12 cellular contexts compared by ENCODE assay signal in genomic region chr20:35252037-35252461, GRCh38. TPM values are rescaled to one million over a fixed set of nuclear protein-coding genes. Genes with fewer than 3 reads are reported as not detected.
DNase-seq lines count a peak whose midpoint lies in the region; ATAC-seq and TF ChIP-seq lines count a peak whose summit lies in the region.
"Had no signal": no experiment of that assay in that cellular context is flagged by ENCODE, and none has a peak within 500 bp of the region (broad histone marks: within the 10 kb centered on the region; RNA-seq: fewer than 3 reads in every experiment).

No MANE protein-coding gene starts in this region.

- no peaks in the 10 kb centered on the region for H3K36me3 ChIP-seq in GM23338 (ENCODE audit: insufficient read depth)

- no peaks in the 10 kb centered on the region for H3K36me3 Mint-ChIP-seq in activated CD8-positive, alpha-beta memory T cell treated with anti-CD3 and anti-CD28 coated beads, Interleukin-2, amount 10 ng/mL, durations not matched to agents 7 days and 5 days
- H3K36me3 Mint-ChIP-seq in GM23338 (ENCODE audit: low read depth), result no peaks in the 10 kb centered on the region
- H3K36me3 Mint-ChIP-seq in activated CD4-positive, alpha-beta memory T cell treated with anti-CD3 and anti-CD28 coated beads, Interleukin-2, amount 10 ng/mL, durations not matched to agents 7 days and 5 days (ENCODE audit: low read depth), result no peaks in the 10 kb centered on the region
- H3K36me3 Mint-ChIP-seq in stimulated activated effector memory CD8-positive, alpha-beta T cell treated with anti-CD3 and anti-CD28 coated beads, Interleukin-12 subunit alpha, Interleukin-12 subunit beta, amount 100 ng/mL, for 72 hours, result peaks cover 9% of the 10 kb centered on the region

- POLR2A ChIA-PET in activated CD4-positive, alpha-beta memory T cell treated with anti-CD3 and anti-CD28 coated beads, Interleukin-2, amount 10 ng/mL, durations not matched to agents 7 days and 5 days (lab: Charles Lee), result interaction anchor here (0.7 to 1.9 kb wide), 4 partner anchors 25 to 702 kb away, joined by 3 to 8 read pairs (median 4); partner anchors contain the start of genes EIF6, MMP24OS and SCAND1

- DNase-seq in activated CD8-positive, alpha-beta memory T cell treated with anti-CD3 and anti-CD28 coated beads, Interleukin-2, amount 10 ng/mL, durations not matched to agents 7 days and 5 days, result peak; percentile 88
- DNase-seq in activated CD8-positive, alpha-beta memory T cell treated with anti-CD3 and anti-CD28 coated beads, Interleukin-2, amount 50 U/mL, for 48 hours, result no peak
- DNase-seq in GM23338 (ENCODE audit: low spot score), result no peak
- peak; percentile 66 for DNase-seq in activated CD4-positive, alpha-beta memory T cell treated with anti-CD3 and anti-CD28 coated beads, Interleukin-2, amount 10 ng/mL, durations not matched to agents 7 days and 5 days
- peak; percentile 22 to 79 for DNase-seq in stimulated activated effector memory CD8-positive, alpha-beta T cell treated with anti-CD3 and anti-CD28 coated beads, Interleukin-12 subunit alpha, Interleukin-12 subunit beta, amount 100 ng/mL, for 72 hours (ENCODE audit: low spot score in 2 of 2)
- no peak for DNase-seq in posterior cingulate gyrus
- no peak for DNase-seq in putamen (ENCODE audit: low spot score)
- no peak for DNase-seq in NCI-H82 treated with DMSO at 0.1 percent for 48 hours (lab: John Stamatoyannopoulos, UW; ENCODE audit: unreplicated experiment)
- DNase-seq: ACHN, amygdala had no signal

- H3K4me1 Mint-ChIP-seq in activated CD8-positive, alpha-beta memory T cell treated with anti-CD3 and anti-CD28 coated beads, Interleukin-2, amount 10 ng/mL, durations not matched to agents 7 days and 5 days, result peaks cover 28% of the 10 kb centered on the region
- peaks cover 20% of the 10 kb centered on the region for H3K4me1 Mint-ChIP-seq in GM23338
- peaks cover 28% of the 10 kb centered on the region for H3K4me1 Mint-ChIP-seq in activated CD4-positive, alpha-beta memory T cell treated with anti-CD3 and anti-CD28 coated beads, Interleukin-2, amount 10 ng/mL, durations not matched to agents 7 days and 5 days
- H3K4me1 Mint-ChIP-seq in stimulated activated effector memory CD8-positive, alpha-beta T cell treated with anti-CD3 and anti-CD28 coated beads, Interleukin-12 subunit alpha, Interleukin-12 subunit beta, amount 100 ng/mL, for 72 hours, result peaks cover 41% of the 10 kb centered on the region

- no peaks in the 10 kb centered on the region for H3K79me2 ChIP-seq in GM23338 (replicated peaks; ENCODE audit: insufficient read depth)

- no peaks in the 10 kb centered on the region for H3K9me3 Mint-ChIP-seq in activated CD8-positive, alpha-beta memory T cell treated with anti-CD3 and anti-CD28 coated beads, Interleukin-2, amount 10 ng/mL, durations not matched to agents 7 days and 5 days (ENCODE audit: low read depth)
- H3K9me3 Mint-ChIP-seq in GM23338, result no peaks in the 10 kb centered on the region
- H3K9me3 Mint-ChIP-seq in activated CD4-positive, alpha-beta memory T cell treated with anti-CD3 and anti-CD28 coated beads, Interleukin-2, amount 10 ng/mL, durations not matched to agents 7 days and 5 days, result no peaks in the 10 kb centered on the region
- H3K9me3 Mint-ChIP-seq in stimulated activated effector memory CD8-positive, alpha-beta T cell treated with anti-CD3 and anti-CD28 coated beads, Interleukin-12 subunit alpha, Interleukin-12 subunit beta, amount 100 ng/mL, for 72 hours, result no peaks in the 10 kb centered on the region

- no peaks in the 10 kb centered on the region for H4K20me1 ChIP-seq in GM23338 (replicated peaks; ENCODE audit: insufficient read depth)

- H3K4me3 ChIP-seq in GM23338, result no peak overlapping the region

- TF ChIP-seq CTCF in GM23338 (conservative IDR thresholded peaks at IDR 0.05; ENCODE audit: low read depth in 2 of 2), result no peak

- H3K4me1 ChIP-seq in GM23338 (ENCODE audit: insufficient read depth), result 0 out of 2 replicates have a peak, but pooled peaks cover 7% of the 10 kb centered on the region

- H3K27me3 ChIP-seq in GM23338 (ENCODE audit: insufficient read depth), result no peaks in the 10 kb centered on the region

- CTCF ChIA-PET in activated CD8-positive, alpha-beta memory T cell treated with anti-CD3 and anti-CD28 coated beads, Interleukin-2, amount 10 ng/mL, durations not matched to agents 7 days and 5 days (lab: Charles Lee), result interaction anchor here (1.0 to 2.1 kb wide), 4 partner anchors 13 to 26 kb away, joined by 3 to 6 read pairs (median 5); partner anchors contain the start of gene MMP24OS
- CTCF ChIA-PET in activated CD4-positive, alpha-beta memory T cell treated with anti-CD3 and anti-CD28 coated beads, Interleukin-2, amount 10 ng/mL, durations not matched to agents 7 days and 5 days (lab: Charles Lee), result interaction anchor here (0.5 to 0.9 kb wide), 5 partner anchors 17 to 417 kb away, joined by 3 to 6 read pairs (median 3); no protein-coding TSS in a partner anchor

- H3K27ac Mint-ChIP-seq in activated CD8-positive, alpha-beta memory T cell treated with anti-CD3 and anti-CD28 coated beads, Interleukin-2, amount 10 ng/mL, durations not matched to agents 7 days and 5 days, result peak overlapping the region; percentile 96
- no peak overlapping the region for H3K27ac Mint-ChIP-seq in GM23338
- H3K27ac Mint-ChIP-seq in activated CD4-positive, alpha-beta memory T cell treated with anti-CD3 and anti-CD28 coated beads, Interleukin-2, amount 10 ng/mL, durations not matched to agents 7 days and 5 days, result peak overlapping the region; percentile 99
- peak overlapping the region; percentile 99 for H3K27ac Mint-ChIP-seq in stimulated activated effector memory CD8-positive, alpha-beta T cell treated with anti-CD3 and anti-CD28 coated beads, Interleukin-12 subunit alpha, Interleukin-12 subunit beta, amount 100 ng/mL, for 72 hours

- no peak overlapping the region for H3K4me2 ChIP-seq in GM23338

- 0 out of 2 replicates have a peak, but pooled peaks cover 5% of the 10 kb centered on the region for H3F3A ChIP-seq in GM23338 (replicated peaks; ENCODE audit: low read depth)

- intact Hi-C loops in posterior cingulate gyrus (cut with DNase I), result no loop called here

- H3K27me3 Mint-ChIP-seq in activated CD8-positive, alpha-beta memory T cell treated with anti-CD3 and anti-CD28 coated beads, Interleukin-2, amount 10 ng/mL, durations not matched to agents 7 days and 5 days, result no peaks in the 10 kb centered on the region
- H3K27me3 Mint-ChIP-seq in GM23338 (ENCODE audit: insufficient read depth, low read depth, poor library complexity), result peaks cover 6% of the 10 kb centered on the region
- H3K27me3 Mint-ChIP-seq in activated CD4-positive, alpha-beta memory T cell treated with anti-CD3 and anti-CD28 coated beads, Interleukin-2, amount 10 ng/mL, durations not matched to agents 7 days and 5 days, result no peaks in the 10 kb centered on the region

- H2AFZ ChIP-seq in GM23338, result no peak overlapping the region

- peak overlapping the region; percentile 46 for H3K4me3 Mint-ChIP-seq in activated CD8-positive, alpha-beta memory T cell treated with anti-CD3 and anti-CD28 coated beads, Interleukin-2, amount 10 ng/mL, durations not matched to agents 7 days and 5 days
- no peak overlapping the region for H3K4me3 Mint-ChIP-seq in GM23338
- peak overlapping the region; percentile 53 for H3K4me3 Mint-ChIP-seq in activated CD4-positive, alpha-beta memory T cell treated with anti-CD3 and anti-CD28 coated beads, Interleukin-2, amount 10 ng/mL, durations not matched to agents 7 days and 5 days
- H3K4me3 Mint-ChIP-seq in stimulated activated effector memory CD8-positive, alpha-beta T cell treated with anti-CD3 and anti-CD28 coated beads, Interleukin-12 subunit alpha, Interleukin-12 subunit beta, amount 100 ng/mL, for 72 hours, result peak overlapping the region; percentile 57

- peak; percentile 93 for ATAC-seq in activated CD8-positive, alpha-beta memory T cell treated with anti-CD3 and anti-CD28 coated beads, Interleukin-2, amount 10 ng/mL, durations not matched to agents 7 days and 5 days
- ATAC-seq in GM23338, result no peak
- peak; percentile 96 for ATAC-seq in stimulated activated effector memory CD8-positive, alpha-beta T cell treated with anti-CD3 and anti-CD28 coated beads, Interleukin-12 subunit alpha, Interleukin-12 subunit beta, amount 100 ng/mL, for 72 hours
- ATAC-seq: HCT116 had no signal

- H3K9me2 ChIP-seq in GM23338 (ENCODE audit: insufficient read depth), result peaks cover 2% of the 10 kb centered on the region; the same call in 1 of the 2 replicates

- peak overlapping the region; percentile 69; the same call in 1 of the 2 replicates for H3K27ac ChIP-seq in GM23338 (ENCODE audit: low read depth)

TF ChIP-seq in GM23338, 12 proteins besides CTCF, POLR2A, EP300 and RAD21 (continues in another document):
- TF ChIP-seq STAT1 (IDR thresholded peaks at IDR 0.05; ENCODE audit: unreplicated experiment) (no peak), ZNF331 (CRISPR knock-in tag; IDR thresholded peaks at IDR 0.05; ENCODE audit: low read depth) (no peak)

RNA-seq across cellular contexts. Expression of gene MMP24, which starts 25.6 kb away (rescaled TPM):
- total RNA-seq in activated CD8-positive, alpha-beta memory T cell treated with anti-CD3 and anti-CD28 coated beads, Interleukin-2, amount 10 ng/mL, durations not matched to agents 7 days and 5 days, result not detected
- 24.5 and 27.3 TPM in 2 replicates for total RNA-seq in GM23338 (2014; rRNA removed; shearing (Covaris generic))
- polyA plus RNA-seq in GM23338 (2016; fragmentation: Nextera tagmentation; extraction: Ambion mirVana), result 1.8 and 2.0 TPM in 2 replicates
- total RNA-seq in activated CD4-positive, alpha-beta memory T cell treated with anti-CD3 and anti-CD28 coated beads, Interleukin-2, amount 10 ng/mL, durations not matched to agents 7 days and 5 days, result not detected

RNA-seq across cellular contexts. Expression of gene MMP24OS, which starts 25.9 kb away (rescaled TPM):
- 10 to 100 TPM; 28.4 to 44.3 TPM for total RNA-seq in activated CD8-positive, alpha-beta memory T cell treated with anti-CD3 and anti-CD28 coated beads, Interleukin-2, amount 10 ng/mL, durations not matched to agents 7 days and 5 days
- total RNA-seq in GM23338 (2014; rRNA removed; shearing (Covaris generic)), result 10.5 and 14.6 TPM in 2 replicates
- polyA plus RNA-seq in GM23338 (2016; fragmentation: Nextera tagmentation; extraction: Ambion mirVana), result 25.4 and 31.6 TPM in 2 replicates
- total RNA-seq in activated CD4-positive, alpha-beta memory T cell treated with anti-CD3 and anti-CD28 coated beads, Interleukin-2, amount 10 ng/mL, durations not matched to agents 7 days and 5 days, result 10 to 100 TPM; 45.6 to 48.7 TPM

RNA-seq across cellular contexts. Expression of gene EIF6, which starts 32.5 kb away (rescaled TPM):
- 100 to 1,000 TPM in 1 of 2 experiments, 10 to 100 TPM in 1; 98.6 to 121 TPM for total RNA-seq in activated CD8-positive, alpha-beta memory T cell treated with anti-CD3 and anti-CD28 coated beads, Interleukin-2, amount 10 ng/mL, durations not matched to agents 7 days and 5 days
- 149 and 152 TPM in 2 replicates for total RNA-seq in GM23338 (2014; rRNA removed; shearing (Covaris generic))
- 215 and 220 TPM in 2 replicates for polyA plus RNA-seq in GM23338 (2016; fragmentation: Nextera tagmentation; extraction: Ambion mirVana)
- 10 to 100 TPM; 86.1 to 91.3 TPM for total RNA-seq in activated CD4-positive, alpha-beta memory T cell treated with anti-CD3 and anti-CD28 coated beads, Interleukin-2, amount 10 ng/mL, durations not matched to agents 7 days and 5 days

RNA-seq across cellular contexts. Expression of gene FAM83C, which starts 40.2 kb away (rescaled TPM):
- total RNA-seq in activated CD8-positive, alpha-beta memory T cell treated with anti-CD3 and anti-CD28 coated beads, Interleukin-2, amount 10 ng/mL, durations not matched to agents 7 days and 5 days, result not detected
- total RNA-seq in GM23338 (2014; rRNA removed; shearing (Covaris generic)), result 0.10 TPM in 1 of 2 replicates, not detected in the other
- not detected in 2 replicates for polyA plus RNA-seq in GM23338 (2016; fragmentation: Nextera tagmentation; extraction: Ambion mirVana)
- total RNA-seq in activated CD4-positive, alpha-beta memory T cell treated with anti-CD3 and anti-CD28 coated beads, Interleukin-2, amount 10 ng/mL, durations not matched to agents 7 days and 5 days, result not detected
- total RNA-seq: renal cortical epithelial cell had no signal

Comparison
In these comparisons a context has a peak if more than half of its experiments do, and no peak if none do; other contexts are left out.
1. DNase-seq: peak in activated CD8-positive, alpha-beta memory T cell treated with anti-CD3 and anti-CD28 coated beads, Interleukin-2, amount 10 ng/mL, durations not matched to agents 7 days and 5 days (single experiment), activated CD4-positive, alpha-beta memory T cell treated with anti-CD3 and anti-CD28 coated beads, Interleukin-2, amount 10 ng/mL, durations not matched to agents 7 days and 5 days (single experiment) and stimulated activated effector memory CD8-positive, alpha-beta T cell treated with anti-CD3 and anti-CD28 coated beads, Interleukin-12 subunit alpha, Interleukin-12 subunit beta, amount 100 ng/mL, for 72 hours (2 of 2); none in activated CD8-positive, alpha-beta memory T cell treated with anti-CD3 and anti-CD28 coated beads, Interleukin-2, amount 50 U/mL, for 48 hours (single experiment), GM23338 (single experiment), posterior cingulate gyrus (0 of 10), putamen (single experiment) and NCI-H82 treated with DMSO at 0.1 percent for 48 hours (single experiment).
2. RNA of gene MMP24, which starts 25.6 kb away (total RNA-seq): 24.5 to 27.3 TPM in GM23338; not detected in activated CD8-positive, alpha-beta memory T cell treated with anti-CD3 and anti-CD28 coated beads, Interleukin-2, amount 10 ng/mL, durations not matched to agents 7 days and 5 days and not detected in activated CD4-positive, alpha-beta memory T cell treated with anti-CD3 and anti-CD28 coated beads, Interleukin-2, amount 10 ng/mL, durations not matched to agents 7 days and 5 days; every median in the first group is over 10 times any median in the second.